21 cellular contexts compared by ENCODE assay signal in genomic region chr12:113725557-113725876, GRCh38.
DNase-seq lines count a peak whose midpoint lies in the region; ATAC-seq, FAIRE-seq and TF ChIP-seq lines count a peak whose summit lies in the region.
"Had no signal": no experiment of that assay in that cellular context is flagged by ENCODE, and none has a peak within 500 bp of the region (broad histone marks: within the 10 kb centered on the region; RNA-seq: fewer than 3 reads in every experiment).

No MANE protein-coding gene starts in this region.

- intact Hi-C loops in HepG2 (cut with micrococcal nuclease; ENCODE audit: unreplicated experiment) = no loop called here
- intact Hi-C loops in right lobe of liver (cut with DNase I) = no loop called here
- intact Hi-C loops in activated CD4-positive, alpha-beta T cell treated with anti-CD3 and anti-CD28 coated beads, Interleukin-2, amount 10 ng/mL, durations not matched to agents 24 days and 14 days (cut with micrococcal nuclease) = no loop called here

- H3K4me1 ChIP-seq in HepG2 (ENCODE audit: insufficient read depth, low read length) = peaks cover 19% of the 10 kb centered on the region
- H3K4me1 ChIP-seq in right lobe of liver = no peaks in the 10 kb centered on the region
- H3K4me1 ChIP-seq in H1 (replicated peaks in 1 of 4; ENCODE audit: control insufficient read depth in 3 of 4, insufficient read depth in 4 of 4, low read length in 3 of 4) = peaks cover 0 to 2% (median 0%) of the 10 kb centered on the region in 4 experiments; a peak in 1 of 7 replicates
- H3K4me1 ChIP-seq: BE2C had no signal

- TF ChIP-seq RAD21 in HepG2 (CRISPR knock-in tag; IDR thresholded peaks at IDR 0.05) (no peak), H1 (IDR thresholded peaks at IDR 0.05 in 1 of 2, conservative IDR thresholded peaks at IDR 0.05 in 1 of 2; ENCODE audit: low read depth in 2 of 2, low read length in 2 of 2) (no peak)

- H3K9ac ChIP-seq in HepG2 (ENCODE audit: insufficient read depth, low read depth, low read length) (no peak overlapping the region), H1 (replicated peaks in 1 of 4; ENCODE audit: extremely low read depth in 1 of 4, low read depth in 3 of 4, low read length in 3 of 4) (no peak overlapping the region)

- no peak overlapping the region for H3K23ac ChIP-seq in H1 (ENCODE audit: insufficient read length)

- no peak overlapping the region for H3K27ac Mint-ChIP-seq in activated CD4-positive, alpha-beta T cell treated with anti-CD3 and anti-CD28 coated beads, Interleukin-2, amount 10 ng/mL, durations not matched to agents 24 days and 14 days
- H3K27ac Mint-ChIP-seq: CD4-positive, alpha-beta memory T cell had no signal

- no peaks in the 10 kb centered on the region for H3K27me3 Mint-ChIP-seq in activated CD4-positive, alpha-beta T cell treated with anti-CD3 and anti-CD28 coated beads, Interleukin-2, amount 10 ng/mL, durations not matched to agents 24 days and 14 days

- no peak overlapping the region for H2BK5ac ChIP-seq in H1 (ENCODE audit: low read depth, low read length)

- WGBS in HepG2 (ENCODE audit: low lambda C conversion rate) = 60% methylated on average over 2 of the region's 2 CpGs
- WGBS in right lobe of liver (ENCODE audit: insufficient coverage, low coverage, low lambda C conversion rate, missing lambda C conversion rate) = 66% methylated on average over 2 of the region's 2 CpGs
- WGBS in H1 (ENCODE audit: extremely low coverage in 1 of 2, insufficient coverage in 1 of 2, insufficient read length in 1 of 2, insufficient replicate concordance in 2 of 2, low coverage in 1 of 2, low lambda C conversion rate in 2 of 2, missing lambda C conversion rate in 1 of 2), 2 experiments = 100% methylated on average over 2 of the region's 2 CpGs; no CpG with 5 or more reads in 1 of the 2 experiments

- no peak overlapping the region for H3K4me2 ChIP-seq in HepG2 (ENCODE audit: low read depth, low read length)
- no peak overlapping the region for H3K4me2 ChIP-seq in H1 (ENCODE audit: insufficient read depth in 1 of 2, low read depth in 2 of 2, low read length in 2 of 2)
- H3K4me2 ChIP-seq: A549 had no signal

- TF ChIP-seq EP300 in HepG2 (IDR thresholded peaks at IDR 0.05; ENCODE audit: low read depth in 2 of 2, low read length in 2 of 2) (no peak), HepG2 (CRISPR knock-in tag; IDR thresholded peaks at IDR 0.05; ENCODE audit: borderline replicate concordance) (no peak), H1 (IDR thresholded peaks at IDR 0.05; ENCODE audit: borderline replicate concordance in 1 of 2, low read depth in 2 of 2, low read length in 2 of 2) (no peak)

- H3K14ac ChIP-seq in H1 (ENCODE audit: insufficient read length) = no peak overlapping the region

- peak overlapping the region; percentile 50 for H2BK20ac ChIP-seq in H1 (ENCODE audit: low read length)

- H3K9me3 Mint-ChIP-seq in activated CD4-positive, alpha-beta T cell treated with anti-CD3 and anti-CD28 coated beads, Interleukin-2, amount 10 ng/mL, durations not matched to agents 24 days and 14 days = no peaks in the 10 kb centered on the region

- H4K5ac ChIP-seq in H1 (ENCODE audit: insufficient read length, low read depth, low read length) = no peak overlapping the region

- no peak overlapping the region for H4K8ac ChIP-seq in H1 (ENCODE audit: extremely low read depth, insufficient read depth, low read length)

- H3K56ac ChIP-seq in H1 (replicated peaks; ENCODE audit: insufficient read length, low read depth, low read length) = no peak overlapping the region

- H3K4ac ChIP-seq in H1 (replicated peaks; ENCODE audit: insufficient read length, low read depth, low read length) = no peak overlapping the region

- H4K91ac ChIP-seq in H1 (replicated peaks; ENCODE audit: insufficient read length, low read length) = no peak overlapping the region

- H3K9me3 ChIP-seq in HepG2 (ENCODE audit: low read length) = no peaks in the 10 kb centered on the region
- no peaks in the 10 kb centered on the region for H3K9me3 ChIP-seq in right lobe of liver
- H3K9me3 ChIP-seq in WERI-Rb-1 (ENCODE audit: severe bottlenecking) = peaks cover 11% of the 10 kb centered on the region
- 0 out of 4 replicates have a peak, but pooled peaks cover 0 to 8% of the 10 kb centered on the region in 2 experiments for H3K9me3 ChIP-seq in H1 (ENCODE audit: insufficient read depth in 2 of 2, low read depth in 1 of 2, low read length in 1 of 2)
- H3K9me3 ChIP-seq: BE2C had no signal

- TF ChIP-seq CTCF in HepG2 (CRISPR knock-in tag; IDR thresholded peaks at IDR 0.05) (no peak), right lobe of liver (IDR thresholded peaks at IDR 0.05) (no peak), WERI-Rb-1 (IDR thresholded peaks at IDR 0.05; ENCODE audit: low read depth, low read length) (no peak), H1 (IDR thresholded peaks at IDR 0.05; ENCODE audit: control extremely low read depth in 1 of 3, insufficient read depth in 1 of 3, low read depth in 1 of 3, low read length in 3 of 3) (no peak)

- TF ChIP-seq POLR2A in HepG2 (IDR thresholded peaks at IDR 0.05; ENCODE audit: insufficient read depth in 1 of 2, low read depth in 2 of 2, low read length in 2 of 2) (no peak), right lobe of liver (IDR thresholded peaks at IDR 0.05) (no peak), H1 (IDR thresholded peaks at IDR 0.05; ENCODE audit: control extremely low read depth in 1 of 2, low read depth in 2 of 2, low read length in 2 of 2) (no peak)

- BruUV-seq in HepG2 (replicated peaks; lab: Mats Ljungman, UMichigan) = no TSS peak

- H3K79me2 ChIP-seq in HepG2 (ENCODE audit: insufficient read depth, low read length) (no peaks in the 10 kb centered on the region), H1 (ENCODE audit: control insufficient read depth in 1 of 2, insufficient read depth in 2 of 2, low read length in 2 of 2) (no peaks in the 10 kb centered on the region)

- no peaks in the 10 kb centered on the region; the same call in 1 of the 2 replicates for H3K23me2 ChIP-seq in H1 (ENCODE audit: low read depth, low read length)

- peak overlapping the region; percentile 61; the same call in 1 of the 2 replicates for H2BK15ac ChIP-seq in H1 (ENCODE audit: low read length)

- FAIRE-seq in HepG2 (lab: Jason Lieb, UNC) (no peak), H1 (lab: Jason Lieb, UNC) (no peak)
- FAIRE-seq: A549, G401.6, GM12892 had no signal

- H4K20me1 ChIP-seq in HepG2 (ENCODE audit: insufficient read depth, low read length) (no peaks in the 10 kb centered on the region), H1 (replicated peaks in 1 of 2; ENCODE audit: control insufficient read depth in 1 of 2, insufficient read depth in 2 of 2, low read length in 2 of 2) (no peaks in the 10 kb centered on the region)

- H3K18ac ChIP-seq in H1 (ENCODE audit: extremely low read depth, low read length) = no peak overlapping the region

- no peak for DNase-seq in HepG2 (ENCODE audit: low spot score)
- DNase-seq in right lobe of liver = no peak
- peak; percentile 38 for DNase-seq in WERI-Rb-1
- no peak for DNase-seq in H1 (ENCODE audit: low read depth in 1 of 2, low spot score in 2 of 2)
- no peak for DNase-seq in SIG-M5 (lab: John Stamatoyannopoulos, UW)
- DNase-seq in activated CD4-positive, CD25-positive, alpha-beta regulatory T cell treated with anti-CD3 and anti-CD28 coated beads, Interleukin-2, amount 50 U/mL, for 72 hours = no peak
- DNase-seq in activated CD4-positive, alpha-beta T cell treated with anti-CD3 and anti-CD28 coated beads, Interleukin-2, amount 10 ng/mL, durations not matched to agents 24 days and 14 days = no peak
- DNase-seq: 8988T; ACHN; AML-193; BE2C; C1 segment of cervical spinal cord; Caco-2; CD4-positive, alpha-beta memory T cell; DMS153; DND-41; GOT3; HCEC 1CT had no signal

- 0 out of 2 replicates have a peak overlapping the region, but pooled peaks have one; percentile 50 for H2BK12ac ChIP-seq in H1 (ENCODE audit: low read depth, low read length)

- no peak overlapping the region for H3K4me3 Mint-ChIP-seq in activated CD4-positive, alpha-beta T cell treated with anti-CD3 and anti-CD28 coated beads, Interleukin-2, amount 10 ng/mL, durations not matched to agents 24 days and 14 days
- H3K4me3 Mint-ChIP-seq: CD4-positive, alpha-beta memory T cell had no signal

- no peaks in the 10 kb centered on the region for H3K27me3 ChIP-seq in HepG2 (ENCODE audit: control insufficient read depth in 1 of 2, insufficient read depth in 2 of 2, low read length in 2 of 2)
- H3K27me3 ChIP-seq in right lobe of liver = no peaks in the 10 kb centered on the region
- H3K27me3 ChIP-seq in WERI-Rb-1 (ENCODE audit: insufficient read depth, low read depth, severe bottlenecking) = no peaks in the 10 kb centered on the region
- no peaks in the 10 kb centered on the region; a peak in 1 of 7 replicates for H3K27me3 ChIP-seq in H1 (replicated peaks in 1 of 4; ENCODE audit: control insufficient read depth in 3 of 4, extremely low read depth in 1 of 4, insufficient read depth in 3 of 4, low read length in 3 of 4)

- no peaks in the 10 kb centered on the region for H3K36me3 Mint-ChIP-seq in activated CD4-positive, alpha-beta T cell treated with anti-CD3 and anti-CD28 coated beads, Interleukin-2, amount 10 ng/mL, durations not matched to agents 24 days and 14 days (ENCODE audit: low read depth)
- H3K36me3 Mint-ChIP-seq: CD4-positive, alpha-beta memory T cell had no signal

- H2AK5ac ChIP-seq in H1 (ENCODE audit: low read depth, low read length) = 0 out of 2 replicates have a peak overlapping the region, but pooled peaks have one; percentile 26

- H3K27ac ChIP-seq in HepG2 (ENCODE audit: extremely low read length, insufficient read depth, low read length) = no peak overlapping the region
- H3K27ac ChIP-seq in right lobe of liver = no peak overlapping the region
- peak overlapping the region; percentile 88 for H3K27ac ChIP-seq in WERI-Rb-1
- no peak overlapping the region for H3K27ac ChIP-seq in H1 (ENCODE audit: low read depth, low read length)
- H3K27ac ChIP-seq: A549 had no signal

- H3K4me1 Mint-ChIP-seq in activated CD4-positive, alpha-beta T cell treated with anti-CD3 and anti-CD28 coated beads, Interleukin-2, amount 10 ng/mL, durations not matched to agents 24 days and 14 days = no peaks in the 10 kb centered on the region
- H3K4me1 Mint-ChIP-seq: CD4-positive, alpha-beta memory T cell had no signal

- POLR2A ChIA-PET in HepG2 (lab: Yijun Ruan, JAX) (no interaction called here), H1 (lab: Charles Lee; ENCODE audit: partially characterized antibody) (no interaction called here)

- no peak for ATAC-seq in HepG2
- ATAC-seq in right lobe of liver = no peak
- ATAC-seq: A549 had no signal

- CTCF ChIA-PET in HepG2 (lab: Yijun Ruan, JAX; ENCODE audit: low intra/inter-chr PET ratio, low total read pairs) (no interaction called here), H1 (lab: Charles Lee; ENCODE audit: partially characterized antibody) (interaction anchor here (0.8 to 1.9 kb wide), 3 partner anchors 9 to 281 kb away, joined by 3 to 6 read pairs (median 3); no protein-coding TSS in a partner anchor)

- H2AFZ ChIP-seq in HepG2 (ENCODE audit: low read length) (no peak overlapping the region), H1 (ENCODE audit: low read length) (no peak overlapping the region)

- H3K4me3 ChIP-seq in HepG2 (replicated peaks in 1 of 3; ENCODE audit: insufficient read depth in 1 of 3, low read depth in 2 of 3, low read length in 3 of 3) (no peak overlapping the region), right lobe of liver (no peak overlapping the region), WERI-Rb-1 (ENCODE audit: low read depth, low read length) (no peak overlapping the region), H1 (ENCODE audit: extremely low read depth in 1 of 4, insufficient read depth in 2 of 4, low read depth in 3 of 4, low read length in 4 of 4) (no peak overlapping the region)
- H3K4me3 ChIP-seq: A549 had no signal

- in situ Hi-C loops in HepG2 (cut with HindIII; ENCODE audit: extremely low pct_ligation_motif_present, low pct_unique_long_range_greater_than_20kb) = no loop called here

- H2BK120ac ChIP-seq in H1 (replicated peaks; ENCODE audit: low read depth, low read length) = no peak overlapping the region

- H3K36me3 ChIP-seq in HepG2 (replicated peaks in 1 of 2; ENCODE audit: control insufficient read depth in 1 of 2, insufficient read depth in 2 of 2, low read length in 2 of 2) (no peaks in the 10 kb centered on the region), right lobe of liver (no peaks in the 10 kb centered on the region), WERI-Rb-1 (no peaks in the 10 kb centered on the region), H1 (ENCODE audit: control insufficient read depth in 2 of 4, insufficient read depth in 4 of 4, low read length in 3 of 4) (no peaks in the 10 kb centered on the region)
- H3K36me3 ChIP-seq: BE2C had no signal

- no peaks in the 10 kb centered on the region for H3K79me1 ChIP-seq in H1 (ENCODE audit: low read depth, low read length)
